ENCODE assay signal across 18 cellular contexts in genomic region chr15:69920232-69920631, GRCh38.
DNase-seq lines count a peak whose midpoint lies in the region; ATAC-seq and TF ChIP-seq lines count a peak whose summit lies in the region.
"Had no signal": no experiment of that assay in that cellular context is flagged by ENCODE, and none has a peak within 500 bp of the region (broad histone marks: within the 10 kb centered on the region; RNA-seq: fewer than 3 reads in every experiment).

No MANE protein-coding gene starts in this region.

- ATAC-seq in WTC11 (no peak), GM18909 (IDR thresholded peaks at IDR 0.05; ENCODE audit: poor library complexity, unreplicated experiment) (no peak), GM18858 (IDR thresholded peaks at IDR 0.05; ENCODE audit: unreplicated experiment) (no peak)
- ATAC-seq: HepG2 had no signal

- H3K4me3 ChIP-seq in neural progenitor cell: peak overlapping the region; percentile 24

- H3K79me2 ChIP-seq in neural progenitor cell (ENCODE audit: low read depth): no peaks in the 10 kb centered on the region

- POLR2A ChIA-PET in WTC11 (lab: Charles Lee): interaction anchor here (0.6 kb wide), 1 partner anchor 352 kb away, joined by 3 read pairs; no protein-coding TSS in a partner anchor

- TF ChIP-seq CTCF in WTC11 (IDR thresholded peaks at IDR 0.05) (no peak), neural progenitor cell (IDR thresholded peaks at IDR 0.05) (no peak)

- peaks cover 11% of the 10 kb centered on the region for H3K9me3 ChIP-seq in neural progenitor cell (ENCODE audit: low read depth)

- peaks cover 24% of the 10 kb centered on the region for H3K4me1 ChIP-seq in neural progenitor cell

- peak overlapping the region; percentile 85 for H3K27ac ChIP-seq in neural progenitor cell

- peaks cover 22% of the 10 kb centered on the region for H3K9me3 Mint-ChIP-seq in WTC11
- peaks cover 21% of the 10 kb centered on the region for H3K9me3 Mint-ChIP-seq in neural progenitor cell

- no peak overlapping the region for H2AFZ ChIP-seq in neural progenitor cell (replicated peaks)

- peaks cover 8% of the 10 kb centered on the region for H3K36me3 ChIP-seq in neural progenitor cell

- H3K27me3 ChIP-seq in neural progenitor cell: peaks cover 22% of the 10 kb centered on the region

- H3K4me1 Mint-ChIP-seq in WTC11 (peaks cover 42% of the 10 kb centered on the region), neural progenitor cell (peaks cover 43% of the 10 kb centered on the region)

- in situ Hi-C loops in KBM-7 (cut with MboI; ENCODE audit: low pct_unique_long_range_greater_than_20kb, low sequenced_read_pairs): no loop called here

- no peaks in the 10 kb centered on the region for H4K20me1 ChIP-seq in neural progenitor cell (ENCODE audit: low read depth)

- H3F3A ChIP-seq in neural progenitor cell (ENCODE audit: low read depth): peaks cover 25% of the 10 kb centered on the region

- peaks cover 2% of the 10 kb centered on the region; the same call in 1 of the 2 replicates for H3K27me3 Mint-ChIP-seq in WTC11 (ENCODE audit: low read depth)
- H3K27me3 Mint-ChIP-seq in neural progenitor cell (ENCODE audit: insufficient read depth, low read depth): peaks cover 34% of the 10 kb centered on the region

- peaks cover 5% of the 10 kb centered on the region for H3K36me3 Mint-ChIP-seq in WTC11
- H3K36me3 Mint-ChIP-seq in neural progenitor cell: no peaks in the 10 kb centered on the region

- no peak overlapping the region for H3K9ac ChIP-seq in neural progenitor cell

- DNase-seq in NCI-H82 (lab: John Stamatoyannopoulos, UW) (peak; percentile 65), NCI-H82 treated with DMSO at 0.1 percent for 48 hours (lab: John Stamatoyannopoulos, UW; ENCODE audit: unreplicated experiment) (no peak), KBM-7 (peak; percentile 17), WTC11 (ENCODE audit: low spot score) (no peak), neural progenitor cell (ENCODE audit: low spot score) (peak; percentile 60), putamen (ENCODE audit: low spot score) (no peak)
- DNase-seq: 8988T, COR-L47, EL, GOT3, KG1, NCI-H1417 treated with DMSO at 0.1 percent for 48 hours, NCI-H187 treated with DMSO at 0.1 percent for 48 hours, NCI-H2227 treated with DMSO at 0.1 percent for 48 hours, NCI-H510A treated with DMSO at 0.1 percent for 48 hours had no signal

- CTCF ChIA-PET in WTC11 (lab: Charles Lee): interaction anchor here (0.8 to 1.6 kb wide), 5 partner anchors 11 to 442 kb away, joined by 3 read pairs; no protein-coding TSS in a partner anchor

- no peak overlapping the region for H3K4me3 Mint-ChIP-seq in WTC11
- H3K4me3 Mint-ChIP-seq in neural progenitor cell: peak overlapping the region; percentile 41

- H3K4me2 ChIP-seq in neural progenitor cell: peak overlapping the region; percentile 72

- H3K27ac Mint-ChIP-seq in WTC11 (0 out of 2 replicates have a peak overlapping the region, but pooled peaks have one; percentile 6), neural progenitor cell (peak overlapping the region; percentile 72)

TF ChIP-seq in WTC11, 78 proteins besides CTCF, POLR2A, EP300 and RAD21:
- TF ChIP-seq FOXK1 (CRISPR knock-in tag; IDR thresholded peaks at IDR 0.05) (no peak), IRF1 (CRISPR knock-in tag; IDR thresholded peaks at IDR 0.05) (no peak), JAZF1 (CRISPR knock-in tag; IDR thresholded peaks at IDR 0.05) (no peak), NFE2L1 (CRISPR knock-in tag; IDR thresholded peaks at IDR 0.05) (no peak), TP53 (CRISPR knock-in tag; IDR thresholded peaks at IDR 0.05) (no peak)

Comparison
In these comparisons a context has a peak if more than half of its experiments do, and no peak if none do; other contexts are left out.
1. DNase-seq: peak in NCI-H82 (single experiment), KBM-7 (single experiment) and neural progenitor cell (single experiment); none in NCI-H82 treated with DMSO at 0.1 percent for 48 hours (single experiment), WTC11 (single experiment) and putamen (single experiment).